In genomic region chrX:55160685-55161552, GRCh38 we compare ENCODE assay signal across 8 cellular contexts. TPM values are rescaled to one million over a fixed set of nuclear protein-coding genes. Genes with fewer than 3 reads are reported as not detected.
DNase-seq lines count a peak whose midpoint lies in the region; ATAC-seq and TF ChIP-seq lines count a peak whose summit lies in the region.

No MANE protein-coding gene starts in this region.

- peak; percentile 12 to 81 (median 54) for TF ChIP-seq CTCF in Peyer's patch (IDR thresholded peaks at IDR 0.05)
- no peak for TF ChIP-seq CTCF in fibroblast of lung (conservative IDR thresholded peaks at IDR 0.05 in 1 of 2, IDR thresholded peaks at IDR 0.05 in 1 of 2; ENCODE audit: low read depth in 1 of 2, low read length in 2 of 2)

- H3K27ac ChIP-seq in GM23248 (peak overlapping the region; percentile 84), Karpas-422 (ENCODE audit: low read length) (peak overlapping the region; percentile 79), Peyer's patch (peak overlapping the region; percentile 81 to 91 (median 88)), fibroblast of lung (ENCODE audit: insufficient read depth, low read length) (peak overlapping the region; percentile 77)

- H3K4me3 Mint-ChIP-seq in activated T-helper 1 cell treated with anti-CD3 and anti-CD28 coated beads, Interleukin-12 subunit alpha, Interleukin-12 subunit beta, Interleukin-2, Interleukin-4 antibody, amounts not matched to agents 30 ng/mL and 10 ng/mL and 1 ng/mL, durations not matched to agents 14 hours and 24 hours and 36 hours, result peak overlapping the region; percentile 88
- H3K4me3 Mint-ChIP-seq in naive B cell, result peak overlapping the region; percentile 83 to 96 (median 94)
- H3K4me3 Mint-ChIP-seq in stimulated activated effector memory CD8-positive, alpha-beta T cell treated with anti-CD3 and anti-CD28 coated beads, Interleukin-12 subunit alpha, Interleukin-12 subunit beta, amount 100 ng/mL, for 72 hours, result peak overlapping the region; percentile 86

- no peaks in the 10 kb centered on the region for H3K36me3 Mint-ChIP-seq in activated T-helper 1 cell treated with anti-CD3 and anti-CD28 coated beads, Interleukin-12 subunit alpha, Interleukin-12 subunit beta, Interleukin-2, Interleukin-4 antibody, amounts not matched to agents 30 ng/mL and 10 ng/mL and 1 ng/mL, durations not matched to agents 14 hours and 24 hours and 36 hours (ENCODE audit: low read depth)
- H3K36me3 Mint-ChIP-seq in naive B cell, result peaks cover 0 to 7% of the 10 kb centered on the region in 2 donors
- H3K36me3 Mint-ChIP-seq in stimulated activated effector memory CD8-positive, alpha-beta T cell treated with anti-CD3 and anti-CD28 coated beads, Interleukin-12 subunit alpha, Interleukin-12 subunit beta, amount 100 ng/mL, for 72 hours, result peaks cover 18% of the 10 kb centered on the region

- WGBS in GM23248 (ENCODE audit: low coverage in 1 of 2, low lambda C conversion rate in 2 of 2, missing lambda C conversion rate in 2 of 2), 2 experiments, result 0 to 1% methylated on average over 22 to 37 of the region's 63 CpGs

- intact Hi-C loops in activated T-helper 1 cell treated with anti-CD3 and anti-CD28 coated beads, Interleukin-12 subunit alpha, Interleukin-12 subunit beta, Interleukin-2, Interleukin-4 antibody, amounts not matched to agents 30 ng/mL and 10 ng/mL and 1 ng/mL, durations not matched to agents 14 hours and 24 hours and 36 hours (cut with micrococcal nuclease), result loop anchor here (1.0 to 5.0 kb wide), 14 partner anchors 104 to 1720 kb away; partner anchors contain the start of genes APEX2, FAM120C, GNL3L and KLF8

- peak; percentile 85 to 87 for ATAC-seq in naive B cell (ENCODE audit: low read depth in 2 of 2)
- peak; percentile 94 for ATAC-seq in stimulated activated effector memory CD8-positive, alpha-beta T cell treated with anti-CD3 and anti-CD28 coated beads, Interleukin-12 subunit alpha, Interleukin-12 subunit beta, amount 100 ng/mL, for 72 hours

- in situ Hi-C loops in GM23248 (cut with MboI), result loop anchor here (25.0 kb wide), 1 partner anchor 99 kb away; no protein-coding TSS in a partner anchor

- peak overlapping the region; percentile 96 for H3K27ac Mint-ChIP-seq in activated T-helper 1 cell treated with anti-CD3 and anti-CD28 coated beads, Interleukin-12 subunit alpha, Interleukin-12 subunit beta, Interleukin-2, Interleukin-4 antibody, amounts not matched to agents 30 ng/mL and 10 ng/mL and 1 ng/mL, durations not matched to agents 14 hours and 24 hours and 36 hours
- peak overlapping the region; percentile 93 to 99 (median 98) for H3K27ac Mint-ChIP-seq in naive B cell
- peak overlapping the region; percentile 95 for H3K27ac Mint-ChIP-seq in stimulated activated effector memory CD8-positive, alpha-beta T cell treated with anti-CD3 and anti-CD28 coated beads, Interleukin-12 subunit alpha, Interleukin-12 subunit beta, amount 100 ng/mL, for 72 hours

- H3K36me3 ChIP-seq in GM23248 (ENCODE audit: low read depth), result no peaks in the 10 kb centered on the region
- no peaks in the 10 kb centered on the region for H3K36me3 ChIP-seq in Karpas-422 (ENCODE audit: insufficient read depth, low read length)
- no peaks in the 10 kb centered on the region for H3K36me3 ChIP-seq in Peyer's patch
- H3K36me3 ChIP-seq in fibroblast of lung (ENCODE audit: control insufficient read depth, insufficient read depth, low read length), result no peaks in the 10 kb centered on the region

- H3K27me3 Mint-ChIP-seq in activated T-helper 1 cell treated with anti-CD3 and anti-CD28 coated beads, Interleukin-12 subunit alpha, Interleukin-12 subunit beta, Interleukin-2, Interleukin-4 antibody, amounts not matched to agents 30 ng/mL and 10 ng/mL and 1 ng/mL, durations not matched to agents 14 hours and 24 hours and 36 hours (ENCODE audit: insufficient read depth), result peaks cover 8% of the 10 kb centered on the region
- H3K27me3 Mint-ChIP-seq in naive B cell, result peaks cover 6 to 21% (median 21%) of the 10 kb centered on the region in 3 donors

- no peaks in the 10 kb centered on the region for H3K9me3 Mint-ChIP-seq in activated T-helper 1 cell treated with anti-CD3 and anti-CD28 coated beads, Interleukin-12 subunit alpha, Interleukin-12 subunit beta, Interleukin-2, Interleukin-4 antibody, amounts not matched to agents 30 ng/mL and 10 ng/mL and 1 ng/mL, durations not matched to agents 14 hours and 24 hours and 36 hours
- H3K9me3 Mint-ChIP-seq in naive B cell, result peaks cover 0 to 7% (median 0%) of the 10 kb centered on the region in 7 donors
- H3K9me3 Mint-ChIP-seq in stimulated activated effector memory CD8-positive, alpha-beta T cell treated with anti-CD3 and anti-CD28 coated beads, Interleukin-12 subunit alpha, Interleukin-12 subunit beta, amount 100 ng/mL, for 72 hours, result no peaks in the 10 kb centered on the region

- TF ChIP-seq POLR2A in Peyer's patch (IDR thresholded peaks at IDR 0.05), result peak; percentile 50 to 59

- H3K79me2 ChIP-seq in GM23248 (ENCODE audit: insufficient read depth) (no peaks in the 10 kb centered on the region), Karpas-422 (ENCODE audit: low read length) (no peaks in the 10 kb centered on the region), fibroblast of lung (ENCODE audit: control insufficient read depth, insufficient read depth, low read length) (no peaks in the 10 kb centered on the region)

- peaks cover 9% of the 10 kb centered on the region for H3K4me1 Mint-ChIP-seq in activated T-helper 1 cell treated with anti-CD3 and anti-CD28 coated beads, Interleukin-12 subunit alpha, Interleukin-12 subunit beta, Interleukin-2, Interleukin-4 antibody, amounts not matched to agents 30 ng/mL and 10 ng/mL and 1 ng/mL, durations not matched to agents 14 hours and 24 hours and 36 hours (ENCODE audit: low read depth)
- H3K4me1 Mint-ChIP-seq in naive B cell, result peaks cover 7 to 15% (median 10%) of the 10 kb centered on the region in 3 donors
- peaks cover 14% of the 10 kb centered on the region for H3K4me1 Mint-ChIP-seq in stimulated activated effector memory CD8-positive, alpha-beta T cell treated with anti-CD3 and anti-CD28 coated beads, Interleukin-12 subunit alpha, Interleukin-12 subunit beta, amount 100 ng/mL, for 72 hours

- H3K9me3 ChIP-seq in GM23248 (ENCODE audit: low read depth) (no peaks in the 10 kb centered on the region), Karpas-422 (ENCODE audit: low read length) (no peaks in the 10 kb centered on the region), Peyer's patch (no peaks in the 10 kb centered on the region), fibroblast of lung (ENCODE audit: control insufficient read depth, insufficient read depth, low read depth, low read length) (no peaks in the 10 kb centered on the region)

- H3K4me1 ChIP-seq in GM23248 (ENCODE audit: insufficient read depth), result peaks cover 6% of the 10 kb centered on the region; the same call in 1 of the 2 replicates
- H3K4me1 ChIP-seq in Karpas-422 (ENCODE audit: low read length), result peaks cover 16% of the 10 kb centered on the region
- H3K4me1 ChIP-seq in Peyer's patch, result no peaks in the 10 kb centered on the region
- no peaks in the 10 kb centered on the region for H3K4me1 ChIP-seq in fibroblast of lung (ENCODE audit: control insufficient read depth, extremely low read depth, insufficient read depth, low read length)

- H2AFZ ChIP-seq in GM23248 (peak overlapping the region; percentile 95), Karpas-422 (ENCODE audit: low read length) (peak overlapping the region; percentile 23; the same call in 1 of the 2 replicates), fibroblast of lung (ENCODE audit: low read length) (peak overlapping the region; percentile 86)

- H3K4me2 ChIP-seq in GM23248 (ENCODE audit: unreplicated experiment), result peak overlapping the region; percentile 87
- peak overlapping the region; percentile 88 for H3K4me2 ChIP-seq in Karpas-422 (ENCODE audit: low read depth, low read length, poor library complexity, severe bottlenecking)
- H3K4me2 ChIP-seq in fibroblast of lung (ENCODE audit: extremely low read depth, insufficient read depth, low read length), result peak overlapping the region; percentile 85

- peak overlapping the region; percentile 83 for H3K9ac ChIP-seq in GM23248
- H3K9ac ChIP-seq in Karpas-422 (ENCODE audit: low read length), result peak overlapping the region; percentile 81
- H3K9ac ChIP-seq in fibroblast of lung (ENCODE audit: insufficient read depth, low read length), result peak overlapping the region; percentile 71

- H3K27me3 ChIP-seq in GM23248 (replicated peaks; ENCODE audit: insufficient read depth), result no peaks in the 10 kb centered on the region
- H3K27me3 ChIP-seq in Karpas-422 (ENCODE audit: low read length), result no peaks in the 10 kb centered on the region
- H3K27me3 ChIP-seq in Peyer's patch, result no peaks in the 10 kb centered on the region
- no peaks in the 10 kb centered on the region for H3K27me3 ChIP-seq in fibroblast of lung (ENCODE audit: control insufficient read depth, insufficient read depth, low read length)

- DNase-seq in EL, result peak; percentile 86
- DNase-seq in GM23248, result peak; percentile 89
- DNase-seq in Karpas-422, result peak; percentile 95
- peak; percentile 89 to 96 (median 92) for DNase-seq in Peyer's patch
- peak; percentile 83 for DNase-seq in activated T-helper 1 cell treated with anti-CD3 and anti-CD28 coated beads, Interleukin-12 subunit alpha, Interleukin-12 subunit beta, Interleukin-2, Interleukin-4 antibody, amounts not matched to agents 30 ng/mL and 10 ng/mL and 1 ng/mL, durations not matched to agents 14 hours and 24 hours and 36 hours (ENCODE audit: low spot score)
- peak; percentile 87 to 89 for DNase-seq in fibroblast of lung (ENCODE audit: low read depth in 2 of 2)
- DNase-seq in naive B cell, result peak; percentile 88
- peak; percentile 70 to 89 for DNase-seq in stimulated activated effector memory CD8-positive, alpha-beta T cell treated with anti-CD3 and anti-CD28 coated beads, Interleukin-12 subunit alpha, Interleukin-12 subunit beta, amount 100 ng/mL, for 72 hours (ENCODE audit: low spot score in 2 of 2)

- H3K4me3 ChIP-seq in GM23248 (peak overlapping the region; percentile 98), Karpas-422 (ENCODE audit: low read length) (peak overlapping the region; percentile 72), Peyer's patch (peak overlapping the region; percentile 50 to 68 (median 58)), fibroblast of lung (replicated peaks in 1 of 4; ENCODE audit: control extremely low read depth in 1 of 4, insufficient read depth in 1 of 4, low read depth in 3 of 4, low read length in 4 of 4) (peak overlapping the region; percentile 65 to 88 (median 70))

- 0 out of 2 replicates have a peak, but pooled peaks cover 5% of the 10 kb centered on the region for H3F3A ChIP-seq in GM23248 (ENCODE audit: insufficient read depth)

- H3K9me2 ChIP-seq in GM23248 (ENCODE audit: insufficient read depth), result no peaks in the 10 kb centered on the region
- H3K9me2 ChIP-seq in Karpas-422 (replicated peaks; ENCODE audit: insufficient read depth, low read length), result no peaks in the 10 kb centered on the region

- H4K20me1 ChIP-seq in GM23248 (ENCODE audit: insufficient read depth) (no peaks in the 10 kb centered on the region), Karpas-422 (ENCODE audit: insufficient read depth, low read depth, low read length) (no peaks in the 10 kb centered on the region), fibroblast of lung (ENCODE audit: control insufficient read depth, extremely low read depth, insufficient read depth, low read length) (no peaks in the 10 kb centered on the region)

RNA-seq across cellular contexts. Expression of gene PAGE5, which starts 59.2 kb away (rescaled TPM):
- not detected in 2 replicates for total RNA-seq in GM23248 (2014; rRNA removed; shearing (Covaris generic))
- polyA plus RNA-seq in GM23248 (2016; fragmentation: Nextera tagmentation; extraction: Ambion mirVana) (not detected in 2 replicates), fibroblast of lung (not detected in 2 replicates), naive B cell (ENCODE audit: low read depth in 6 of 6) (not detected)
- total RNA-seq in Karpas-422 (2014; rRNA removed; shearing (Covaris generic); ENCODE audit: low replicate concordance), result not detected in 2 replicates
- total RNA-seq in Peyer's patch (not detected), fibroblast of lung (0.66 TPM in 1 of 2 replicates, not detected in the other)
- total RNA-seq in activated T-helper 1 cell treated with anti-CD3 and anti-CD28 coated beads, Interleukin-12 subunit alpha, Interleukin-12 subunit beta, Interleukin-2, Interleukin-4 antibody, amounts not matched to agents 30 ng/mL and 10 ng/mL and 1 ng/mL, durations not matched to agents 14 hours and 24 hours and 36 hours, result not detected in 2 replicates
- not detected in 2 replicates for polyA plus RNA-seq in fibroblast of lung (2012)
- not detected in 2 replicates for polyA minus RNA-seq in fibroblast of lung (ENCODE audit: low replicate concordance)

Comparison
In these comparisons a context has a peak if more than half of its experiments do, and no peak if none do; other contexts are left out.
1. Peak in every context shown above with its lines: DNase-seq, ATAC-seq, H3K4me3 ChIP-seq and H3K27ac ChIP-seq.
2. H2AFZ ChIP-seq: peak in every context shown above with its lines; median percentile 95 in GM23248; 86 in fibroblast of lung; 23 in Karpas-422.
3. CTCF ChIP-seq: peak in Peyer's patch (6 of 6); none in fibroblast of lung (0 of 2).